12 cellular contexts compared by ENCODE assay signal in the genomic region with DNA sequence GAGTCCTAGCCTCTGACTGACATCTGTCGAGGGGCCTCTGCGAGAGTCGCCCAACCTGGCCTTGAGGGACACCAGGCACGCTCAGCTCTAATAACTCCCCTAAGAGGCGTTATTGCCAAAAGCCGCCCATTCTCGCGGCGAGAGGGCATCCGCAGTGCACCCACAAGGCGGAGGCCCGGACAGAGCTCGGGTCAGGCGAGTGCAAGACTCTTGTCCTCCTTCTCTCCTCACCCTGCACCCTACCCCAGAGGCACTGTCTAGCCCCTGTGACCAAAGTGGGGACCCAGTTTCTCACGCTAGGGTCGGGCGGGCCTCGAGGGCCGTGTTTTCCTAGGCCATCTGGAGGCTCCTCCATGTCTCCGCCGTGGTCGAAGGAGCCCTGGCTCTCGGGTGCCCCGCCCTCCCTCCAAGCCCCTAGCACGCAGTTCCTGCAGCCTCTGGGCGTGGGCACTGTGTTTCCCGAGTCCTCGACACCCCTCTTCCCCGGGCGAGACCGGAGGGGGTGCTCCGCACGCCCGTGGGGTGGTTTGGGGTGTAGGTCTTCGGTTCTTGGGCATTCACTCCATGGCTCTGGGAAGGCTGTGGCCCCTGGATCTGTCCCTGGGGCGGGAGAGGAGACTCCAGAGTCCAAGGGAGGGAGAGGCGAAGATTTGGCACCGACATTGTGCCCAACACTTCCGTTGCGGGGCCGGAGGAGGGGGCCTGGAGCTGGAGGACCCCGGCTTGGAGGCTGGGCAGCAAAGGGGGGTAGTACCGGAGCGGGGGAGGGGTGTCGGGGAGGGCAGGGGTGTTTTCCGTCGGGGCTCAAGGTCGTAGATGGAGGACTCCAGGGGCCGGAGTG. TPM values are rescaled to one million over a fixed set of nuclear protein-coding genes. Genes with fewer than 3 reads are reported as not detected.
DNase-seq lines count a peak whose midpoint lies in the region; ATAC-seq, FAIRE-seq and TF ChIP-seq lines count a peak whose summit lies in the region.
"Had no signal": no experiment of that assay in that cellular context is flagged by ENCODE, and none has a peak within 500 bp of the region (broad histone marks: within the 10 kb centered on the region; RNA-seq: fewer than 3 reads in every experiment).

No MANE protein-coding gene starts in this region.

- ATAC-seq in natural killer cell treated with Interleukin-12 subunit alpha and Interleukin-12 subunit beta and Interleukin-15 and Interleukin-18, amount 100 ng/mL, for 72 hours: no peak
- ATAC-seq in GM18909 (IDR thresholded peaks at IDR 0.05; ENCODE audit: poor library complexity, unreplicated experiment): no peak
- no peak for ATAC-seq in HG03095 (IDR thresholded peaks at IDR 0.05; ENCODE audit: unreplicated experiment)
- no peak for ATAC-seq in left lung

- H3K27ac ChIP-seq in HEK293 (ENCODE audit: extremely low read depth, low read depth, low read length): no peak overlapping the region
- H3K27ac ChIP-seq in astrocyte (ENCODE audit: low read depth, low read length): no peak overlapping the region
- H3K27ac ChIP-seq in left lung: no peak overlapping the region
- H3K27ac ChIP-seq: epithelial cell of prostate had no signal

- H3K4me2 ChIP-seq in astrocyte (ENCODE audit: low read length): peak overlapping the region; percentile 91

- CTCF ChIA-PET in HEK293 (lab: Yijun Ruan, JAX): interaction anchor here (0.6 to 5.4 kb wide), 18 partner anchors 11 to 518 kb away, joined by 3 to 56 read pairs (median 5); no protein-coding TSS in a partner anchor

- peaks cover 27% of the 10 kb centered on the region for H3K27me3 ChIP-seq in astrocyte (ENCODE audit: insufficient read depth, low read length)
- peaks cover 48 to 85% of the 10 kb centered on the region in 2 donors for H3K27me3 ChIP-seq in left lung

- H3K4me1 ChIP-seq in HEK293 (ENCODE audit: control insufficient read depth, insufficient read depth, low read length): no peaks in the 10 kb centered on the region
- H3K4me1 ChIP-seq in astrocyte (ENCODE audit: insufficient read depth, low read length): peaks cover 16% of the 10 kb centered on the region
- peaks cover 20 to 45% of the 10 kb centered on the region in 2 donors for H3K4me1 ChIP-seq in left lung

- intact Hi-C loops in left lung (cut with DNase I): no loop called here

- peaks cover 3% of the 10 kb centered on the region for H3K36me3 Mint-ChIP-seq in astrocyte (ENCODE audit: low read depth, unreplicated experiment)
- H3K36me3 Mint-ChIP-seq in natural killer cell treated with Interleukin-12 subunit alpha and Interleukin-12 subunit beta and Interleukin-15 and Interleukin-18, amount 100 ng/mL, for 72 hours: no peaks in the 10 kb centered on the region

- no peaks in the 10 kb centered on the region for H3K9me3 ChIP-seq in HEK293 (ENCODE audit: control insufficient read depth, insufficient read depth, low read depth, low read length)
- no peaks in the 10 kb centered on the region for H3K9me3 ChIP-seq in astrocyte (ENCODE audit: insufficient read depth, low read depth, low read length)
- no peaks in the 10 kb centered on the region for H3K9me3 ChIP-seq in left lung
- H3K9me3 ChIP-seq: Peyer's patch had no signal

- DNase-seq in COLO668 (lab: John Stamatoyannopoulos, UW; ENCODE audit: unreplicated experiment): peak; percentile 42
- no peak for DNase-seq in astrocyte (ENCODE audit: low read depth)
- DNase-seq in natural killer cell treated with Interleukin-12 subunit alpha and Interleukin-12 subunit beta and Interleukin-15 and Interleukin-18, amount 100 ng/mL, for 72 hours (ENCODE audit: low spot score): no peak
- no peak for DNase-seq in left lung
- DNase-seq: GOT3 had no signal

- no peak for TF ChIP-seq CTCF in HEK293 (tag by site-specific recombination; IDR thresholded peaks at IDR 0.05)
- no peak for TF ChIP-seq CTCF in astrocyte (IDR thresholded peaks at IDR 0.05; ENCODE audit: insufficient read depth, low read depth, low read length)
- TF ChIP-seq CTCF in left lung (IDR thresholded peaks at IDR 0.05): no peak

- H3K4me3 ChIP-seq in HEK293 (ENCODE audit: low read depth, low read length): no peak overlapping the region
- no peak overlapping the region for H3K4me3 ChIP-seq in astrocyte (ENCODE audit: insufficient read depth, low read depth, low read length)
- H3K4me3 ChIP-seq in left lung: no peak overlapping the region

- peak overlapping the region; percentile 73 for H3K4me3 Mint-ChIP-seq in astrocyte (ENCODE audit: unreplicated experiment)
- peak overlapping the region; percentile 60 for H3K4me3 Mint-ChIP-seq in natural killer cell treated with Interleukin-12 subunit alpha and Interleukin-12 subunit beta and Interleukin-15 and Interleukin-18, amount 100 ng/mL, for 72 hours

- H3K27me3 Mint-ChIP-seq in astrocyte (ENCODE audit: low read depth, unreplicated experiment): peaks cover 30% of the 10 kb centered on the region
- peaks cover 33 to 35% of the 10 kb centered on the region in 2 donors for H3K27me3 Mint-ChIP-seq in natural killer cell treated with Interleukin-12 subunit alpha and Interleukin-12 subunit beta and Interleukin-15 and Interleukin-18, amount 100 ng/mL, for 72 hours

- no peaks in the 10 kb centered on the region for H3K9me3 Mint-ChIP-seq in astrocyte (ENCODE audit: unreplicated experiment)
- no peaks in the 10 kb centered on the region for H3K9me3 Mint-ChIP-seq in natural killer cell treated with Interleukin-12 subunit alpha and Interleukin-12 subunit beta and Interleukin-15 and Interleukin-18, amount 100 ng/mL, for 72 hours
- H3K9me3 Mint-ChIP-seq: IgD-negative memory B cell had no signal

- no peak for FAIRE-seq in astrocyte (lab: Jason Lieb, UNC)

- H3K9ac ChIP-seq in astrocyte (ENCODE audit: low read length): no peak overlapping the region

- H2AFZ ChIP-seq in astrocyte (ENCODE audit: low read depth, low read length): no peak overlapping the region

- no peaks in the 10 kb centered on the region for H3K36me3 ChIP-seq in HEK293 (ENCODE audit: control insufficient read depth in 2 of 2, insufficient read depth in 1 of 2, low read length in 2 of 2)
- peaks cover 3% of the 10 kb centered on the region for H3K36me3 ChIP-seq in astrocyte (ENCODE audit: insufficient read depth, low read length)
- H3K36me3 ChIP-seq in left lung: no peaks in the 10 kb centered on the region
- H3K36me3 ChIP-seq: Peyer's patch had no signal

- H4K20me1 ChIP-seq in astrocyte (ENCODE audit: insufficient read depth, low read length): peaks cover 36% of the 10 kb centered on the region

- no peaks in the 10 kb centered on the region for H3K79me2 ChIP-seq in astrocyte (ENCODE audit: insufficient read depth, low read length)

- POLR2A ChIA-PET in HEK293 (lab: Yijun Ruan, JAX): interaction anchor here (0.6 to 1.5 kb wide), 3 partner anchors 14 to 152 kb away, joined by 3 to 5 read pairs (median 4); no protein-coding TSS in a partner anchor

- no peaks in the 10 kb centered on the region for H3K4me1 Mint-ChIP-seq in astrocyte (ENCODE audit: low read depth, unreplicated experiment)
- H3K4me1 Mint-ChIP-seq in natural killer cell treated with Interleukin-12 subunit alpha and Interleukin-12 subunit beta and Interleukin-15 and Interleukin-18, amount 100 ng/mL, for 72 hours (ENCODE audit: low read depth in 2 of 2): peaks cover 18 to 33% of the 10 kb centered on the region in 2 donors

- H3K27ac Mint-ChIP-seq in astrocyte (ENCODE audit: unreplicated experiment): no peak overlapping the region
- no peak overlapping the region for H3K27ac Mint-ChIP-seq in natural killer cell treated with Interleukin-12 subunit alpha and Interleukin-12 subunit beta and Interleukin-15 and Interleukin-18, amount 100 ng/mL, for 72 hours

TF ChIP-seq in HEK293, 187 proteins besides CTCF, POLR2A, EP300 and RAD21:
- TF ChIP-seq ZNF341 (tag by site-specific recombination; IDR thresholded peaks at IDR 0.05; ENCODE audit: low read depth): no peak
- TF ChIP-seq, protein P1, sequence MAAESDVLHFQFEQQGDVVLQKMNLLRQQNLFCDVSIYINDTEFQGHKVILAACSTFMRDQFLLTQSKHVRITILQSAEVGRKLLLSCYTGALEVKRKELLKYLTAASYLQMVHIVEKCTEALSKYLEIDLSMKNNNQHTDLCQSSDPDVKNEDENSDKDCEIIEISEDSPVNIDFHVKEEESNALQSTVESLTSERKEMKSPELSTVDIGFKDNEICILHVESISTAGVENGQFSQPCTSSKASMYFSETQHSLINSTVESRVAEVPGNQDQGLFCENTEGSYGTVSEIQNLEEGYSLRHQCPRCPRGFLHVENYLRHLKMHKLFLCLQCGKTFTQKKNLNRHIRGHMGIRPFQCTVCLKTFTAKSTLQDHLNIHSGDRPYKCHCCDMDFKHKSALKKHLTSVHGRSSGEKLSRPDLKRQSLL (tag by site-specific recombination; IDR thresholded peaks at IDR 0.05): peak; percentile 12; the same call in 1 of the 2 replicates

RNA-seq across cellular contexts. Expression of a gene that starts 1.0 kb away (rescaled TPM):
- total RNA-seq in astrocyte (0.27 and 0.43 TPM in 2 replicates), left lung (not detected)
- total RNA-seq in natural killer cell treated with Interleukin-12 subunit alpha and Interleukin-12 subunit beta and Interleukin-15 and Interleukin-18, amount 100 ng/mL, for 72 hours: under 1 TPM; 0.75 to 0.81 TPM
- total RNA-seq: mucosa of gallbladder had no signal

RNA-seq across cellular contexts. Expression of a gene that starts 9.1 kb away (rescaled TPM):
- total RNA-seq in astrocyte: 277 and 325 TPM in 2 replicates
- 1 to 10 TPM; 1.4 to 4.0 TPM for total RNA-seq in natural killer cell treated with Interleukin-12 subunit alpha and Interleukin-12 subunit beta and Interleukin-15 and Interleukin-18, amount 100 ng/mL, for 72 hours
- 100 to 1,000 TPM in 1 of 2 donors, 10 to 100 TPM in 1; 15.4 to 121 TPM for total RNA-seq in left lung

RNA-seq across cellular contexts. Expression of a gene that starts 43.3 kb away (rescaled TPM):
- total RNA-seq in astrocyte (53.8 and 59.3 TPM in 2 replicates), left lung (10 to 100 TPM; 40.5 to 65.1 TPM)
- 100 to 1,000 TPM; 104 to 207 TPM for total RNA-seq in natural killer cell treated with Interleukin-12 subunit alpha and Interleukin-12 subunit beta and Interleukin-15 and Interleukin-18, amount 100 ng/mL, for 72 hours
